Comparison of ENCODE assay signal across 17 cellular contexts in genomic region chr5:98570661-98571181, GRCh38.
DNase-seq lines count a peak whose midpoint lies in the region; ATAC-seq and TF ChIP-seq lines count a peak whose summit lies in the region.
"Had no signal": no experiment of that assay in that cellular context is flagged by ENCODE, and none has a peak within 500 bp of the region (broad histone marks: within the 10 kb centered on the region; RNA-seq: fewer than 3 reads in every experiment).

No MANE protein-coding gene starts in this region.

- peaks cover 16% of the 10 kb centered on the region for H3F3A ChIP-seq in neural progenitor cell (ENCODE audit: low read depth)

- H3K9me3 ChIP-seq in fibroblast of lung (ENCODE audit: control insufficient read depth, insufficient read depth, low read depth, low read length): no peaks in the 10 kb centered on the region
- peaks cover 6% of the 10 kb centered on the region for H3K9me3 ChIP-seq in neural progenitor cell (ENCODE audit: low read depth)
- H3K9me3 ChIP-seq: colonic mucosa, Peyer's patch, thyroid gland had no signal

- H3K9ac ChIP-seq in fibroblast of lung (ENCODE audit: insufficient read depth, low read length) (no peak overlapping the region), neural progenitor cell (no peak overlapping the region)

- peak; percentile 55 for DNase-seq in EH (ENCODE audit: low read depth)
- peak; percentile 63 for DNase-seq in RPMI7951 (ENCODE audit: low read depth)
- peak; percentile 54 to 91 for DNase-seq in fibroblast of lung (ENCODE audit: low read depth in 2 of 2)
- DNase-seq in neural progenitor cell (ENCODE audit: low spot score): peak; percentile 71
- DNase-seq in NCI-H82 treated with DMSO at 0.1 percent for 48 hours (lab: John Stamatoyannopoulos, UW; ENCODE audit: unreplicated experiment): no peak
- DNase-seq in NCI-H1694 (lab: John Stamatoyannopoulos, UW): no peak
- no peak for DNase-seq in NCI-H1048 (lab: John Stamatoyannopoulos, UW)
- DNase-seq: activated T-cell treated with anti-CD3 and anti-CD28 coated beads for 4 hours; colonic mucosa; DMS79 treated with DMSO at 0.1 percent for 48 hours; NCI-H446; Peyer's patch; stimulated activated CD4-positive, alpha-beta T cell treated with anti-CD3 and anti-CD28 coated beads, Interleukin-1b, Interleukin-23, amount 100 ng/mL, for 48 hours; stimulated activated CD8-positive, alpha-beta memory T cell treated with anti-CD3 and anti-CD28 coated beads, Interleukin-4, amount 100 ng/mL, for 48 hours; T-helper 1 cell; thyroid gland had no signal

- H3K4me2 ChIP-seq in fibroblast of lung (ENCODE audit: extremely low read depth, insufficient read depth, low read length) (no peak overlapping the region), neural progenitor cell (peak overlapping the region; percentile 63)

- H2AFZ ChIP-seq in fibroblast of lung (ENCODE audit: low read length) (no peak overlapping the region), neural progenitor cell (replicated peaks) (no peak overlapping the region)

- H3K36me3 ChIP-seq in fibroblast of lung (ENCODE audit: control insufficient read depth, insufficient read depth, low read length): no peaks in the 10 kb centered on the region
- no peaks in the 10 kb centered on the region for H3K36me3 ChIP-seq in neural progenitor cell
- H3K36me3 ChIP-seq: colonic mucosa, Peyer's patch, thyroid gland had no signal

- H3K4me1 Mint-ChIP-seq in neural progenitor cell: peaks cover 34% of the 10 kb centered on the region

- no peaks in the 10 kb centered on the region for H3K36me3 Mint-ChIP-seq in neural progenitor cell

- no peak overlapping the region for H3K27ac ChIP-seq in fibroblast of lung (ENCODE audit: insufficient read depth, low read length)
- H3K27ac ChIP-seq in neural progenitor cell: peak overlapping the region; percentile 90
- H3K27ac ChIP-seq: colonic mucosa, Peyer's patch, thyroid gland had no signal

- no peaks in the 10 kb centered on the region for H3K79me2 ChIP-seq in fibroblast of lung (ENCODE audit: control insufficient read depth, insufficient read depth, low read length)
- no peaks in the 10 kb centered on the region for H3K79me2 ChIP-seq in neural progenitor cell (ENCODE audit: low read depth)

- peak overlapping the region; percentile 95 for H3K27ac Mint-ChIP-seq in neural progenitor cell

- no peak for ATAC-seq in HG03095 (IDR thresholded peaks at IDR 0.05; ENCODE audit: unreplicated experiment)

- H3K27me3 Mint-ChIP-seq in neural progenitor cell (ENCODE audit: insufficient read depth, low read depth): peaks cover 4% of the 10 kb centered on the region

- H3K27me3 ChIP-seq in fibroblast of lung (ENCODE audit: control insufficient read depth, insufficient read depth, low read length) (no peaks in the 10 kb centered on the region), neural progenitor cell (no peaks in the 10 kb centered on the region)
- H3K27me3 ChIP-seq: colonic mucosa, Peyer's patch, thyroid gland had no signal

- no peak overlapping the region for H3K4me3 Mint-ChIP-seq in neural progenitor cell

- no peaks in the 10 kb centered on the region for H4K20me1 ChIP-seq in fibroblast of lung (ENCODE audit: control insufficient read depth, extremely low read depth, insufficient read depth, low read length)
- H4K20me1 ChIP-seq in neural progenitor cell (ENCODE audit: low read depth): no peaks in the 10 kb centered on the region

- TF ChIP-seq CTCF in fibroblast of lung (conservative IDR thresholded peaks at IDR 0.05 in 1 of 2, IDR thresholded peaks at IDR 0.05 in 1 of 2; ENCODE audit: low read depth in 1 of 2, low read length in 2 of 2) (no peak), neural progenitor cell (IDR thresholded peaks at IDR 0.05) (no peak)

- peaks cover 10% of the 10 kb centered on the region for H3K9me3 Mint-ChIP-seq in neural progenitor cell

- peaks cover 11% of the 10 kb centered on the region for H3K4me1 ChIP-seq in fibroblast of lung (ENCODE audit: control insufficient read depth, extremely low read depth, insufficient read depth, low read length)
- H3K4me1 ChIP-seq in neural progenitor cell: peaks cover 28% of the 10 kb centered on the region
- H3K4me1 ChIP-seq: colonic mucosa, Peyer's patch, thyroid gland had no signal

- H3K4me3 ChIP-seq in fibroblast of lung (replicated peaks in 1 of 4; ENCODE audit: control extremely low read depth in 1 of 4, insufficient read depth in 1 of 4, low read depth in 3 of 4, low read length in 4 of 4) (no peak overlapping the region), neural progenitor cell (peak overlapping the region; percentile 9)
- H3K4me3 ChIP-seq: colonic mucosa, Peyer's patch, thyroid gland had no signal

Comparison
In these comparisons a context has a peak if more than half of its experiments do, and no peak if none do; other contexts are left out.
1. DNase-seq: peak in EH (single experiment), RPMI7951 (single experiment), fibroblast of lung (2 of 2) and neural progenitor cell (single experiment); none in NCI-H82 treated with DMSO at 0.1 percent for 48 hours (single experiment), NCI-H1694 (single experiment) and NCI-H1048 (single experiment).